14 cellular contexts compared by ENCODE assay signal in the genomic region with DNA sequence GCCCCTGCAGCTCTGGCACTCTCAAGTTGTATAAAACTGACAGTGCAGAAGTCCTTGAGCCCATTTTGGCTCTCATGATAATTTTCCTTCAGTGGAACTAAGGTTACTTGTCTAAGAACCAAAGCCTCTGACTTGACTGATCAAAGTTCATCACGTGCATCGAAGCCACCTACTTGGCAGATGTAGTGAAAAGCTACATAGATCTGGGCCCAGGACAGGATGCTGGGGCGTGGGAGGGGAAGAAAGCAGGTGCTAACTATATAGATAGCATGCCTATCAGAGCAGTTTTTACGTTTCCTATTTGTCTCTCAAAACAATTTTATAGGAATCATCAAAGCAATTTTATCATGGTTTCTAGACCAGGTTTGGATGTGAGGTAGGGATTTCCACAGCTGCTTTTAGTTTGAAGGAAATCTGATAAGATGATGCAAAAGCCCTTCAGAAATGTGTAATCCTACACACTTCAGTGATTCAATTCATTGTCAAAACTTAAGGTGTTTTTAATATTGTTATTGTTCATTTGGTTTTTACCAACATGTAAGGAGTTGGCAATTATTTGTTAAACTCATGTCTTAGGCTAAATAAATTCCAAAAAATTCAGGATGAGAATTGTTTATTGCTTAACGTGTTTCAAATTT. TPM values are rescaled to one million over a fixed set of nuclear protein-coding genes. Genes with fewer than 3 reads are reported as not detected.
DNase-seq lines count a peak whose midpoint lies in the region; ATAC-seq and TF ChIP-seq lines count a peak whose summit lies in the region.
"Had no signal": no experiment of that assay in that cellular context is flagged by ENCODE, and none has a peak within 500 bp of the region (broad histone marks: within the 10 kb centered on the region; RNA-seq: fewer than 3 reads in every experiment).

No MANE protein-coding gene starts in this region.

- H3K4me1 Mint-ChIP-seq in activated naive CD8-positive, alpha-beta T cell treated with anti-CD3 and anti-CD28 coated beads, Interleukin-2, amount 10 ng/mL, durations not matched to agents 7 days and 5 days: peaks cover 36% of the 10 kb centered on the region
- H3K4me1 Mint-ChIP-seq in stimulated activated effector memory CD8-positive, alpha-beta T cell treated with anti-CD3 and anti-CD28 coated beads, Interleukin-12 subunit alpha, Interleukin-12 subunit beta, amount 100 ng/mL, for 72 hours: peaks cover 37% of the 10 kb centered on the region
- H3K4me1 Mint-ChIP-seq in HFFc6 (ENCODE audit: low read depth): no peaks in the 10 kb centered on the region
- H3K4me1 Mint-ChIP-seq: activated B cell treated with CpG ODN at 0.5 μM for 24 hours had no signal

- peak; percentile 58 to 66 for ATAC-seq in activated CD4-positive, CD25-positive, alpha-beta regulatory T cell treated with anti-CD3 and anti-CD28 coated beads, Interleukin-2, amount 50 U/mL, for 24 hours
- ATAC-seq in activated naive CD8-positive, alpha-beta T cell treated with anti-CD3 and anti-CD28 coated beads, Interleukin-2, amount 10 ng/mL, durations not matched to agents 7 days and 5 days (ENCODE audit: low read depth): peak; percentile 41
- peak; percentile 82 for ATAC-seq in stimulated activated effector memory CD8-positive, alpha-beta T cell treated with anti-CD3 and anti-CD28 coated beads, Interleukin-12 subunit alpha, Interleukin-12 subunit beta, amount 100 ng/mL, for 72 hours
- ATAC-seq: left lobe of liver had no signal

- H3K36me3 Mint-ChIP-seq in activated naive CD8-positive, alpha-beta T cell treated with anti-CD3 and anti-CD28 coated beads, Interleukin-2, amount 10 ng/mL, durations not matched to agents 7 days and 5 days: peaks cover 18% of the 10 kb centered on the region
- peaks cover 21% of the 10 kb centered on the region for H3K36me3 Mint-ChIP-seq in stimulated activated effector memory CD8-positive, alpha-beta T cell treated with anti-CD3 and anti-CD28 coated beads, Interleukin-12 subunit alpha, Interleukin-12 subunit beta, amount 100 ng/mL, for 72 hours
- no peaks in the 10 kb centered on the region for H3K36me3 Mint-ChIP-seq in HFFc6 (ENCODE audit: low read depth)

- POLR2A ChIA-PET in activated naive CD8-positive, alpha-beta T cell treated with anti-CD3 and anti-CD28 coated beads, Interleukin-2, amount 10 ng/mL, durations not matched to agents 7 days and 5 days (lab: Charles Lee): interaction anchor here (0.5 kb wide), 1 partner anchor 12 kb away, joined by 3 read pairs; no protein-coding TSS in a partner anchor

- peak overlapping the region; percentile 21 for H3K27ac Mint-ChIP-seq in activated naive CD8-positive, alpha-beta T cell treated with anti-CD3 and anti-CD28 coated beads, Interleukin-2, amount 10 ng/mL, durations not matched to agents 7 days and 5 days
- H3K27ac Mint-ChIP-seq in stimulated activated effector memory CD8-positive, alpha-beta T cell treated with anti-CD3 and anti-CD28 coated beads, Interleukin-12 subunit alpha, Interleukin-12 subunit beta, amount 100 ng/mL, for 72 hours: no peak overlapping the region
- H3K27ac Mint-ChIP-seq in HFFc6: no peak overlapping the region
- H3K27ac Mint-ChIP-seq: activated B cell treated with CpG ODN at 0.5 μM for 24 hours had no signal

- H3K4me3 Mint-ChIP-seq in activated naive CD8-positive, alpha-beta T cell treated with anti-CD3 and anti-CD28 coated beads, Interleukin-2, amount 10 ng/mL, durations not matched to agents 7 days and 5 days: no peak overlapping the region
- peak overlapping the region; percentile 73 for H3K4me3 Mint-ChIP-seq in stimulated activated effector memory CD8-positive, alpha-beta T cell treated with anti-CD3 and anti-CD28 coated beads, Interleukin-12 subunit alpha, Interleukin-12 subunit beta, amount 100 ng/mL, for 72 hours
- no peak overlapping the region for H3K4me3 Mint-ChIP-seq in HFFc6
- H3K4me3 Mint-ChIP-seq: activated B cell treated with CpG ODN at 0.5 μM for 24 hours had no signal

- peaks cover 4% of the 10 kb centered on the region for H3K9me3 Mint-ChIP-seq in activated naive CD8-positive, alpha-beta T cell treated with anti-CD3 and anti-CD28 coated beads, Interleukin-2, amount 10 ng/mL, durations not matched to agents 7 days and 5 days
- H3K9me3 Mint-ChIP-seq in stimulated activated effector memory CD8-positive, alpha-beta T cell treated with anti-CD3 and anti-CD28 coated beads, Interleukin-12 subunit alpha, Interleukin-12 subunit beta, amount 100 ng/mL, for 72 hours: no peaks in the 10 kb centered on the region
- no peaks in the 10 kb centered on the region for H3K9me3 Mint-ChIP-seq in HFFc6
- H3K9me3 Mint-ChIP-seq: activated B cell treated with CpG ODN at 0.5 μM for 24 hours had no signal

- DNase-seq in activated CD4-positive, CD25-positive, alpha-beta regulatory T cell treated with anti-CD3 and anti-CD28 coated beads, Interleukin-2, amount 50 U/mL, for 72 hours: no peak
- DNase-seq in activated CD4-positive, alpha-beta T cell treated with anti-CD3 and anti-CD28 coated beads for 48 hours: peak; percentile 75
- no peak for DNase-seq in activated naive CD8-positive, alpha-beta T cell treated with anti-CD3 and anti-CD28 coated beads, Interleukin-2, amount 10 ng/mL, durations not matched to agents 7 days and 5 days
- no peak for DNase-seq in stimulated activated effector memory CD8-positive, alpha-beta T cell treated with anti-CD3 and anti-CD28 coated beads, Interleukin-12 subunit alpha, Interleukin-12 subunit beta, amount 100 ng/mL, for 72 hours (ENCODE audit: low spot score in 2 of 2)
- DNase-seq in NOMO-1 (lab: John Stamatoyannopoulos, UW; ENCODE audit: unreplicated experiment in 2 of 2) (no peak), COLO829 (ENCODE audit: low spot score) (no peak), HFFc6 (no peak)
- DNase-seq: activated B cell treated with CpG ODN at 0.5 μM for 24 hours, anterior cingulate cortex, GF-D8, SK-N-SH had no signal

- TF ChIP-seq CTCF in HFFc6 (IDR thresholded peaks at IDR 0.05): no peak

- no peaks in the 10 kb centered on the region for H3K27me3 Mint-ChIP-seq in activated naive CD8-positive, alpha-beta T cell treated with anti-CD3 and anti-CD28 coated beads, Interleukin-2, amount 10 ng/mL, durations not matched to agents 7 days and 5 days
- peaks cover 10% of the 10 kb centered on the region for H3K27me3 Mint-ChIP-seq in HFFc6 (ENCODE audit: insufficient read depth)
- H3K27me3 Mint-ChIP-seq: activated B cell treated with CpG ODN at 0.5 μM for 24 hours had no signal

RNA-seq across cellular contexts. Expression of a gene that starts 1.2 kb away (rescaled TPM):
- 1 to 10 TPM; 2.5 to 3.7 TPM for total RNA-seq in activated naive CD8-positive, alpha-beta T cell treated with anti-CD3 and anti-CD28 coated beads, Interleukin-2, amount 10 ng/mL, durations not matched to agents 7 days and 5 days
- total RNA-seq in HFFc6 (2021; fragmentation: NEBNext Ultra II Directional; extraction: Animal tissue kit (Norgen Biotek cat#: 25700)): not detected
- total RNA-seq: activated B cell treated with CpG ODN at 0.5 μM for 24 hours, dermis microvascular lymphatic vessel endothelial cell had no signal
